In the genomic region with DNA sequence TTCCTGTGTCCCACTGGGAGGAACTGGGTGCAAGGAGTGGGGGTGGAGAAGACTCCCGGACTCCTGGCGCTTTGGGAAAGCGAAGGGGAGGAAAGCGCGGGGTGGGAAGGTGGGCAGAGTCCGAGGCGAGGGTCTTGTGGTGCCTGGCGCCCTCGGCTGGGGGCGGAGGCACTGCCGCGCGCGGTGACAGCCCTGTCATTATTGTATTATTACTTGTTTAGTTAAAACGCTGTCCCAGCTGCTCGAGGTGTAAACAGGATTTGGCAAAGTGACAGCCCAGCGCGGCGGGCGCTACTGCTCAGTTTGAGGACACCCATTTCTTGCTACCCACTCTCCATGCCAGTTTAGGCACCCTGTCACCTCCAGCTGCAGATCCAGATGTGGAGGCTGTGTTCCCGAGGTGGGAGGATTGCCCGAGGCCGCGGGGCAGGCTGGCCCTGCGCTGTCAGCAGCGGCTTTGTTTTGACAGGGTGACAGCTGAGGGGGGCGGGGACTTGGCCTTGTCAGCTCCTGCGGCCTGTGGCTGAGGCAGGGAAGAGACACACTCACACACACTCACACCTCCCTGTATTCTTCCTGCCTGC, we compare ENCODE assay signal across 8 cellular contexts. TPM values are rescaled to one million over a fixed set of nuclear protein-coding genes. Genes with fewer than 3 reads are reported as not detected.
A peak's percentile ranks its signal among the peaks of the same experiment; 100 is the strongest.
DNase-seq lines count a peak whose midpoint lies in the region; ATAC-seq and TF ChIP-seq lines count a peak whose summit lies in the region.

No MANE protein-coding gene starts in this region.

- intact Hi-C loops in HCT116 (cut with micrococcal nuclease), result loop anchor here (2.0 to 5.0 kb wide), 2 partner anchors 14 to 154 kb away; no protein-coding TSS in a partner anchor

- DNase-seq in GM10266 (ENCODE audit: extremely low spot score) (peak; percentile 77), HCT116 (ENCODE audit: low read depth, low spot score) (no peak), MM.1S (peak; percentile 83), T-helper 22 cell (ENCODE audit: low read depth) (peak; percentile 63), astrocyte of the cerebellum (ENCODE audit: low read depth) (no peak), hippocampal formation (lab: John Stamatoyannopoulos, UW) (peak; percentile 90 to 96), retinal pigment epithelial cell (ENCODE audit: low read depth) (no peak), NCI-H446 treated with DMSO at 0.1 percent for 48 hours (lab: John Stamatoyannopoulos, UW) (no peak)

- H3K36me3 ChIP-seq in HCT116 (ENCODE audit: control insufficient read depth in 1 of 2, insufficient read depth in 2 of 2, low read length in 2 of 2), result no peaks in the 10 kb centered on the region
- no peaks in the 10 kb centered on the region for H3K36me3 ChIP-seq in MM.1S (replicated peaks; ENCODE audit: insufficient read depth, low read length)

- POLR2A ChIA-PET in HCT116 (lab: Charles Lee), result no interaction called here

- peaks cover 8 to 20% of the 10 kb centered on the region in 2 experiments; a peak in 3 of 4 replicates for H3K4me1 ChIP-seq in HCT116 (ENCODE audit: control insufficient read depth in 1 of 2, insufficient read depth in 2 of 2, low read length in 2 of 2)
- H3K4me1 ChIP-seq in MM.1S (ENCODE audit: low read length), result peaks cover 40% of the 10 kb centered on the region

- BruUV-seq in HCT116 (replicated peaks; lab: Mats Ljungman, UMichigan), result no TSS peak

- H2AFZ ChIP-seq in HCT116 (ENCODE audit: low read depth, low read length, poor library complexity, severe bottlenecking), result peak overlapping the region; percentile 97
- H2AFZ ChIP-seq in MM.1S (ENCODE audit: low read length), result peak overlapping the region; percentile 86

- no peak for TF ChIP-seq POLR2A in HCT116 (IDR thresholded peaks at IDR 0.05; ENCODE audit: borderline replicate concordance, extremely low read depth, insufficient read depth, insufficient read length)

- H4K20me1 ChIP-seq in HCT116 (ENCODE audit: insufficient read depth) (no peaks in the 10 kb centered on the region), MM.1S (ENCODE audit: insufficient read depth, low read length) (no peaks in the 10 kb centered on the region)

- RAD21 ChIA-PET in HCT116 (lab: Charles Lee; ENCODE audit: low non-redundant PET in 1 of 2, low total read pairs in 2 of 2, uncharacterized antibody in 2 of 2, unreplicated experiment in 2 of 2), result interaction anchor here in 1 of 2 experiments (0.7 kb wide), 1 partner anchor 11 kb away, joined by 3 read pairs; no protein-coding TSS in a partner anchor

- H3K9me3 ChIP-seq in HCT116 (ENCODE audit: control insufficient read depth in 1 of 2, insufficient read depth in 1 of 2, low read depth in 1 of 2, low read length in 2 of 2) (no peaks in the 10 kb centered on the region), MM.1S (replicated peaks; ENCODE audit: insufficient read depth, low read length) (no peaks in the 10 kb centered on the region)

- H3K4me3 ChIP-seq in HCT116 (replicated peaks in 1 of 2; ENCODE audit: low read depth in 1 of 2, low read length in 2 of 2) (peak overlapping the region; percentile 43 to 66), MM.1S (ENCODE audit: low read length) (peak overlapping the region; percentile 94), astrocyte of the cerebellum (ENCODE audit: low read depth, low read length) (peak overlapping the region; percentile 76), retinal pigment epithelial cell (ENCODE audit: low read length) (peak overlapping the region; percentile 73)

- no peaks in the 10 kb centered on the region for H3K79me2 ChIP-seq in HCT116 (ENCODE audit: insufficient read depth, low read length)
- peaks cover 55% of the 10 kb centered on the region for H3K79me2 ChIP-seq in MM.1S (ENCODE audit: low read length)

- TF ChIP-seq RAD21 in HCT116 (IDR thresholded peaks at IDR 0.05; ENCODE audit: low read depth), result no peak; the same call in 1 of the 2 replicates

- no peaks in the 10 kb centered on the region for H3K9me2 ChIP-seq in HCT116 (ENCODE audit: insufficient read depth)
- no peaks in the 10 kb centered on the region for H3K9me2 ChIP-seq in MM.1S (replicated peaks; ENCODE audit: insufficient read depth, low read length)

- in situ Hi-C loops in astrocyte of the cerebellum (cut with HindIII; ENCODE audit: low sequenced_read_pairs), result no loop called here

- peak; percentile 45 for ATAC-seq in HCT116

- H3K27ac ChIP-seq in HCT116 (ENCODE audit: low read depth, low read length) (no peak overlapping the region), MM.1S (ENCODE audit: low read length) (peak overlapping the region; percentile 84)

- H3F3A ChIP-seq in MM.1S (ENCODE audit: insufficient read depth, low read length), result peaks cover 44% of the 10 kb centered on the region

- H3K9ac ChIP-seq in HCT116 (ENCODE audit: low read length), result peak overlapping the region; percentile 33; the same call in 1 of the 2 replicates
- peak overlapping the region; percentile 85 for H3K9ac ChIP-seq in MM.1S (ENCODE audit: low read length)

- H3K27me3 ChIP-seq in HCT116 (ENCODE audit: insufficient read depth, low read length) (no peaks in the 10 kb centered on the region), MM.1S (replicated peaks; ENCODE audit: insufficient read depth, low read length) (no peaks in the 10 kb centered on the region)

- H3K4me2 ChIP-seq in HCT116 (ENCODE audit: low read length) (peak overlapping the region; percentile 100), MM.1S (ENCODE audit: low read depth, low read length) (peak overlapping the region; percentile 94)

- TF ChIP-seq CTCF in GM10266 (IDR thresholded peaks at IDR 0.05; ENCODE audit: control insufficient read depth, insufficient read depth, low read depth, missing control alignments) (peak; percentile 11), HCT116 (IDR thresholded peaks at IDR 0.05 in 2 of 3, conservative IDR thresholded peaks at IDR 0.05 in 1 of 3; ENCODE audit: borderline replicate concordance in 1 of 3, insufficient read depth in 1 of 3, low read depth in 2 of 3, low read length in 2 of 3) (no peak), MM.1S (IDR thresholded peaks at IDR 0.05; ENCODE audit: low read length) (no peak), astrocyte of the cerebellum (IDR thresholded peaks at IDR 0.05; ENCODE audit: low read depth, low read length, missing control alignments) (no peak), retinal pigment epithelial cell (conservative IDR thresholded peaks at IDR 0.05; ENCODE audit: low read depth, low read length) (no peak)

- CTCF ChIA-PET in HCT116 (lab: Charles Lee), result interaction anchor here (1.6 kb wide), 1 partner anchor 12 kb away, joined by 3 read pairs; no protein-coding TSS in a partner anchor

TF ChIP-seq in HCT116, 20 proteins besides CTCF, POLR2A, EP300 and RAD21:
- TF ChIP-seq CEBPB (IDR thresholded peaks at IDR 0.05; ENCODE audit: low read depth), result no peak
- no peak for TF ChIP-seq EGR1 (IDR thresholded peaks at IDR 0.05; ENCODE audit: low read depth)
- no peak for TF ChIP-seq FOSL1 (IDR thresholded peaks at IDR 0.05; ENCODE audit: low read depth)
- TF ChIP-seq POLR2AphosphoS5 (IDR thresholded peaks at IDR 0.05; ENCODE audit: low read depth, low read length), result no peak
- 0 out of 2 replicates have a peak, but pooled peaks have one; percentile 31 for TF ChIP-seq SP1 (IDR thresholded peaks at IDR 0.05; ENCODE audit: low read depth)
- peak; percentile 26 for TF ChIP-seq TCF7L2 (IDR thresholded peaks at IDR 0.05; ENCODE audit: borderline replicate concordance, extremely low read depth, insufficient read depth, insufficient read length)
- no peak for TF ChIP-seq YY1 (IDR thresholded peaks at IDR 0.05; ENCODE audit: extremely low read depth, insufficient replicate concordance, low read depth, low read length)
- no peak for TF ChIP-seq ELF1 (IDR thresholded peaks at IDR 0.05; ENCODE audit: borderline replicate concordance, low read depth)
- TF ChIP-seq, protein P1, sequence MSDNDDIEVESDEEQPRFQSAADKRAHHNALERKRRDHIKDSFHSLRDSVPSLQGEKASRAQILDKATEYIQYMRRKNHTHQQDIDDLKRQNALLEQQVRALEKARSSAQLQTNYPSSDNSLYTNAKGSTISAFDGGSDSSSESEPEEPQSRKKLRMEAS (IDR thresholded peaks at IDR 0.05), result peak; percentile 32
- no peak for TF ChIP-seq JUND (IDR thresholded peaks at IDR 0.05)
- TF ChIP-seq CBX3 (IDR thresholded peaks at IDR 0.05; ENCODE audit: low read depth), result no peak
- TF ChIP-seq SIN3A (IDR thresholded peaks at IDR 0.05; ENCODE audit: low read depth), result peak; percentile 98
- TF ChIP-seq SRF (IDR thresholded peaks at IDR 0.05; ENCODE audit: low read depth), result no peak

RNA-seq across cellular contexts. Expression of a gene that starts 1.0 kb away (rescaled TPM):
- total RNA-seq in HCT116 (2021; ENCODE audit: unreplicated experiment), result 3.7 TPM
- polyA plus RNA-seq in HCT116 (2012), result 0.90 and 1.1 TPM in 2 replicates

RNA-seq across cellular contexts. Expression of a gene that starts 29.2 kb away (rescaled TPM):
- total RNA-seq in HCT116 (2021; ENCODE audit: unreplicated experiment), result not detected
- 0.05 TPM in 1 of 2 replicates, not detected in the other for polyA plus RNA-seq in HCT116 (2012)

Comparison
In these comparisons a context has a peak if more than half of its experiments do, and no peak if none do; other contexts are left out.
1. DNase-seq: peak in GM10266 (single experiment), MM.1S (single experiment), T-helper 22 cell (single experiment) and hippocampal formation (2 of 2); none in HCT116 (single experiment), astrocyte of the cerebellum (single experiment), retinal pigment epithelial cell (single experiment) and NCI-H446 treated with DMSO at 0.1 percent for 48 hours (single experiment).
2. Peak in every context shown above with its lines, with median percentiles within 50 percentile points of each other: H3K4me3 ChIP-seq.